In the genomic region with DNA sequence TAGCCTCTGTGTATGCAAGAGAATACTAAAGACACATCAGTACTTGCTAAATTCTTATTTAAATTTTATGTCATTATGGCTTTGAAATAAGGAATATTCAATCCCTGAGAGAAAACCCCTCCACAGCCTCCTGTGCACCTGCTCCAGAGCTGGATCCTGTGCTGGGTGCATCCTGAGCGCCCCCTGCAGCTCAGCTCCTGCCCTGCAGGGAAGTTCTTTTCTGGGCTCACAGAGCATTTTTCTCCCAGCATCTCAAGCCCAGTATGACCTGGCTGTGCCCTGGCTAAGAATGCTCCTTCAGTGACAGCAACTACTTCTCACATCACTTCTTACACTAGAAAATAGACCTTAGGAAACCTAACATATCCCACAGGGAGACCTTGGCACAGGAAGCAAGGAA, we compare ENCODE assay signal across 17 cellular contexts.
A peak's percentile ranks its signal among the peaks of the same experiment; 100 is the strongest.
DNase-seq lines count a peak whose midpoint lies in the region; ATAC-seq and TF ChIP-seq lines count a peak whose summit lies in the region.
"Had no signal": no experiment of that assay in that cellular context is flagged by ENCODE, and none has a peak within 500 bp of the region (broad histone marks: within the 10 kb centered on the region; RNA-seq: fewer than 3 reads in every experiment).

No MANE protein-coding gene starts in this region.

- no peak overlapping the region for H3K4me3 ChIP-seq in BE2C (ENCODE audit: low read depth, low read length)
- H3K4me3 ChIP-seq in CD8-positive, alpha-beta T cell (ENCODE audit: low read depth, low read length): no peak overlapping the region
- H3K4me3 ChIP-seq in OCI-LY7 (ENCODE audit: low read depth, low read length, poor library complexity, severe bottlenecking): no peak overlapping the region
- H3K4me3 ChIP-seq: BLaER1 had no signal

- TF ChIP-seq CTCF in BE2C (IDR thresholded peaks at IDR 0.05; ENCODE audit: low read depth, low read length) (no peak), OCI-LY7 (conservative IDR thresholded peaks at IDR 0.05; ENCODE audit: low read length) (peak; percentile 50; the same call in 1 of the 2 replicates)
- TF ChIP-seq CTCF in CD8-positive, alpha-beta T cell (IDR thresholded peaks at IDR 0.05): peak; percentile 54

- no peaks in the 10 kb centered on the region for H3K79me2 ChIP-seq in OCI-LY7 (ENCODE audit: insufficient read depth, low read depth, low read length)

- no peaks in the 10 kb centered on the region for H4K20me1 ChIP-seq in OCI-LY7 (ENCODE audit: insufficient read depth, low read length)
- H4K20me1 ChIP-seq: BLaER1 had no signal

- ATAC-seq in CD8-positive, alpha-beta T cell: no peak
- no peak for ATAC-seq in GM19324 (IDR thresholded peaks at IDR 0.05; ENCODE audit: low FRiP score, unreplicated experiment)
- ATAC-seq: Panc1 had no signal

- no peak overlapping the region for H2AFZ ChIP-seq in OCI-LY7 (ENCODE audit: low read length)

- POLR2A ChIA-PET in CD8-positive, alpha-beta T cell (lab: Charles Lee): no interaction called here
- POLR2A ChIA-PET in OCI-LY7 (lab: Charles Lee): no interaction called here

- intact Hi-C loops in CD8-positive, alpha-beta T cell (cut with DNase I, micrococcal nuclease): loop anchor here in 1 of 2 experiments (2.0 kb wide), 1 partner anchor 29 kb away; no protein-coding TSS in a partner anchor
- intact Hi-C loops in OCI-LY7 (cut with micrococcal nuclease; ENCODE audit: unreplicated experiment): no loop called here

- H3K9me3 ChIP-seq in BE2C: no peaks in the 10 kb centered on the region
- no peaks in the 10 kb centered on the region for H3K9me3 ChIP-seq in CD8-positive, alpha-beta T cell (ENCODE audit: low read length)
- H3K9me3 ChIP-seq in OCI-LY7 (ENCODE audit: low read length): no peaks in the 10 kb centered on the region
- H3K9me3 ChIP-seq: BLaER1, SK-N-SH had no signal

- H3K4me1 ChIP-seq in BE2C: no peaks in the 10 kb centered on the region
- H3K4me1 ChIP-seq in CD8-positive, alpha-beta T cell (ENCODE audit: insufficient read depth, low read length): no peaks in the 10 kb centered on the region
- peaks cover 19% of the 10 kb centered on the region for H3K4me1 ChIP-seq in OCI-LY7 (ENCODE audit: insufficient read depth, low read length, poor library complexity, severe bottlenecking)
- H3K4me1 ChIP-seq: BLaER1 had no signal

- no peaks in the 10 kb centered on the region for H3K36me3 Mint-ChIP-seq in CD8-positive, alpha-beta T cell

- H3K36me3 ChIP-seq in BE2C: no peaks in the 10 kb centered on the region
- H3K36me3 ChIP-seq in CD8-positive, alpha-beta T cell (ENCODE audit: insufficient read depth, low read length): no peaks in the 10 kb centered on the region
- no peaks in the 10 kb centered on the region for H3K36me3 ChIP-seq in OCI-LY7 (ENCODE audit: insufficient read depth, low read length)
- H3K36me3 ChIP-seq: BLaER1 had no signal

- DNase-seq in BE2C: peak; percentile 3
- peak in 2 of 7 experiments; percentile 44 to 61 for DNase-seq in CD8-positive, alpha-beta T cell
- DNase-seq in OCI-LY7 (ENCODE audit: low spot score): peak; percentile 30
- peak; percentile 19 for DNase-seq in activated T-helper 9 cell treated with anti-CD3 and anti-CD28 coated beads, Interleukin-2, amount 50 U/mL, for 16 hours (ENCODE audit: low read depth)
- no peak for DNase-seq in SW480 (ENCODE audit: low spot score)
- no peak for DNase-seq in effector CD4-positive, alpha-beta T cell
- DNase-seq: H9, NCI-H1105, NCI-H187 treated with DMSO at 0.1 percent for 48 hours, NCI-H2171, NCI-H446 treated with DMSO at 0.1 percent for 48 hours, NCI-H82, Right ventricle myocardium superior, SK-N-SH had no signal

- no peak overlapping the region for H3K4me3 Mint-ChIP-seq in CD8-positive, alpha-beta T cell
- H3K4me3 Mint-ChIP-seq: H9 had no signal

- H3K27ac Mint-ChIP-seq in CD8-positive, alpha-beta T cell: no peak overlapping the region
- H3K27ac Mint-ChIP-seq: H9 had no signal

- H3K9me3 Mint-ChIP-seq in CD8-positive, alpha-beta T cell: no peaks in the 10 kb centered on the region
- H3K9me3 Mint-ChIP-seq: H9 had no signal

- CTCF ChIA-PET in CD8-positive, alpha-beta T cell (lab: Charles Lee): interaction anchor here (0.7 to 2.3 kb wide), 9 partner anchors 8 to 318 kb away, joined by 3 to 6 read pairs (median 4); no protein-coding TSS in a partner anchor
- CTCF ChIA-PET in OCI-LY7 (lab: Charles Lee; ENCODE audit: unreplicated experiment): no interaction called here

- H3K9me2 ChIP-seq in OCI-LY7 (ENCODE audit: insufficient read depth, low read length): no peaks in the 10 kb centered on the region
- H3K9me2 ChIP-seq: SK-N-SH had no signal

- no peaks in the 10 kb centered on the region for H3K27me3 Mint-ChIP-seq in CD8-positive, alpha-beta T cell (ENCODE audit: low read depth)

- peaks cover 21% of the 10 kb centered on the region for H3K4me1 Mint-ChIP-seq in CD8-positive, alpha-beta T cell (ENCODE audit: low read depth)
- H3K4me1 Mint-ChIP-seq: H9 had no signal

- H3K27ac ChIP-seq in CD8-positive, alpha-beta T cell (ENCODE audit: low read depth, low read length): no peak overlapping the region
- no peak overlapping the region for H3K27ac ChIP-seq in OCI-LY7 (ENCODE audit: low read depth, low read length, poor library complexity, severe bottlenecking)
- H3K27ac ChIP-seq: BLaER1 had no signal

- no peak overlapping the region for H3K4me2 ChIP-seq in OCI-LY7 (ENCODE audit: low read length)
- H3K4me2 ChIP-seq: BLaER1, SK-N-SH had no signal

- no TSS peak for BruUV-seq in OCI-LY7 (replicated peaks; lab: Mats Ljungman, UMichigan)

- no peaks in the 10 kb centered on the region for H3K27me3 ChIP-seq in BE2C
- H3K27me3 ChIP-seq in CD8-positive, alpha-beta T cell (ENCODE audit: insufficient read depth, low read length): no peaks in the 10 kb centered on the region
- H3K27me3 ChIP-seq: BLaER1 had no signal

Comparison
In these comparisons a context has a peak if more than half of its experiments do, and no peak if none do; other contexts are left out.
1. DNase-seq: peak in BE2C (single experiment), OCI-LY7 (single experiment) and activated T-helper 9 cell treated with anti-CD3 and anti-CD28 coated beads, Interleukin-2, amount 50 U/mL, for 16 hours (single experiment); none in SW480 (single experiment) and effector CD4-positive, alpha-beta T cell (single experiment).